In the genomic region with DNA sequence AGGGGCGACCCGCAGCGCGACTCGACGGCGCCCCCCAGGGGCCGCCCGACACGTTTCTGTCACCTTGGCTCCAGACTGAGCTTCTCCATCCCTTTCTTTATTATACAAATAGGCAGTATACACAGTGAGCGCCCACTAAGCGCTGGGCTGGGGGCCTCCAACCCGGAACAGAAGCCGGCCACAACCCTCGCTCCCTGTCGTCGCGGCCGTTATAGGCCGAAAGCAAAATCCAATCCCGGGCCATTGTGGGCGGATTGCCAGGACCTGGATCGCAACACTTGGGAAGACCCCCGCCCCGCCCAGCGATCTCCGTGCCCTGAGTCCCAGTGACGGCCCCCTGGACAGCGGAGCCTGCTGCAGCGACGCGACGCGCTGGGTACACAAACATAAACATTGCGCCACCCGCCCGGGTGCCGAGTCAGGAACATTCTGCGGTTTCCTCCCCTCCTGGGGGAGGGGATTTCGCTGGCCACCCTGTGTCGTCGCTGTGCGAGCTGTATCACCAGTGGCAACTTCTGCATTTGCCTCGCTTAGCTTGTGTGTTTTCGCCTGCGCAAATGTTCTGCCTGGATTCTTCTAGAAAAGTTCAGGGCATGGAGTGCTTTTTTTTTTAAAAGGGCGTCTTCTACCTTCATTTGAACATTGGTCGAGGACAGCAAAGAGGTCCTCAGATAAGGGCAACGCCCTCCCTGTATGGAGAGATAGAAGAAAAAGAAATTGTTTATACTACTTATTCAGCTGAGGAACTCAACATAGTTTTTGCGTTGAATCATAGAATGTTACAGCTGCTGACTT, we compare ENCODE assay signal across 1 cellular context.
A peak's percentile ranks its signal among the peaks of the same experiment; 100 is the strongest.
TF ChIP-seq lines count a peak whose summit lies in the region.

No MANE protein-coding gene starts in this region.

TF ChIP-seq in HepG2, 621 proteins besides CTCF, POLR2A, EP300 and RAD21 (continued from another document and continues in another):
- no peak for TF ChIP-seq HMGA1 (CRISPR knock-in tag; conservative IDR thresholded peaks at IDR 0.05)
- TF ChIP-seq SRSF1 (optimal IDR thresholded peaks at IDR 0.05; ENCODE audit: low read depth, low read length): peak; percentile 80
- no peak for TF ChIP-seq RBAK (CRISPR knock-in tag; IDR thresholded peaks at IDR 0.05)
- TF ChIP-seq JUN (CRISPR knock-in tag; IDR thresholded peaks at IDR 0.05): 0 out of 2 replicates have a peak, but pooled peaks have one; percentile 71
- TF ChIP-seq CBX5 (CRISPR knock-in tag; IDR thresholded peaks at IDR 0.05; ENCODE audit: borderline replicate concordance): peak; percentile 96; the same call in 1 of the 2 replicates
- TF ChIP-seq, protein P1, sequence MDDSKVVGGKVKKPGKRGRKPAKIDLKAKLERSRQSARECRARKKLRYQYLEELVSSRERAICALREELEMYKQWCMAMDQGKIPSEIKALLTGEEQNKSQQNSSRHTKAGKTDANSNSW (CRISPR knock-in tag; IDR thresholded peaks at IDR 0.05; ENCODE audit: borderline replicate concordance): no peak
- TF ChIP-seq, protein P2, sequence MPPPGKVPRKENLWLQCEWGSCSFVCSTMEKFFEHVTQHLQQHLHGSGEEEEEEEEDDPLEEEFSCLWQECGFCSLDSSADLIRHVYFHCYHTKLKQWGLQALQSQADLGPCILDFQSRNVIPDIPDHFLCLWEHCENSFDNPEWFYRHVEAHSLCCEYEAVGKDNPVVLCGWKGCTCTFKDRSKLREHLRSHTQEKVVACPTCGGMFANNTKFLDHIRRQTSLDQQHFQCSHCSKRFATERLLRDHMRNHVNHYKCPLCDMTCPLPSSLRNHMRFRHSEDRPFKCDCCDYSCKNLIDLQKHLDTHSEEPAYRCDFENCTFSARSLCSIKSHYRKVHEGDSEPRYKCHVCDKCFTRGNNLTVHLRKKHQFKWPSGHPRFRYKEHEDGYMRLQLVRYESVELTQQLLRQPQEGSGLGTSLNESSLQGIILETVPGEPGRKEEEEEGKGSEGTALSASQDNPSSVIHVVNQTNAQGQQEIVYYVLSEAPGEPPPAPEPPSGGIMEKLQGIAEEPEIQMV (CRISPR knock-in tag; IDR thresholded peaks at IDR 0.05; ENCODE audit: low read depth): no peak; the same call in 1 of the 2 replicates
- TF ChIP-seq, protein P3, sequence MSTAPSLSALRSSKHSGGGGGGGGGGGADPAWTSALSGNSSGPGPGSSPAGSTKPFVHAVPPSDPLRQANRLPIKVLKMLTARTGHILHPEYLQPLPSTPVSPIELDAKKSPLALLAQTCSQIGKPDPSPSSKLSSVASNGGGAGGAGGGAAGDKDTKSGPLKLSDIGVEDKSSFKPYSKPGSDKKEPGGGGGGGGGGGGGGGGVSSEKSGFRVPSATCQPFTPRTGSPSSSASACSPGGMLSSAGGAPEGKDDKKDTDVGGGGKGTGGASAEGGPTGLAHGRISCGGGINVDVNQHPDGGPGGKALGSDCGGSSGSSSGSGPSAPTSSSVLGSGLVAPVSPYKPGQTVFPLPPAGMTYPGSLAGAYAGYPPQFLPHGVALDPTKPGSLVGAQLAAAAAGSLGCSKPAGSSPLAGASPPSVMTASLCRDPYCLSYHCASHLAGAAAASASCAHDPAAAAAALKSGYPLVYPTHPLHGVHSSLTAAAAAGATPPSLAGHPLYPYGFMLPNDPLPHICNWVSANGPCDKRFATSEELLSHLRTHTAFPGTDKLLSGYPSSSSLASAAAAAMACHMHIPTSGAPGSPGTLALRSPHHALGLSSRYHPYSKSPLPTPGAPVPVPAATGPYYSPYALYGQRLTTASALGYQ (CRISPR knock-in tag; IDR thresholded peaks at IDR 0.05): peak; percentile 96
- peak; percentile 90 for TF ChIP-seq DPF2 (CRISPR knock-in tag; IDR thresholded peaks at IDR 0.05; ENCODE audit: borderline replicate concordance, low read depth)
- TF ChIP-seq ZFP36L2 (CRISPR knock-in tag; IDR thresholded peaks at IDR 0.05): no peak; the same call in 1 of the 2 replicates
- peak; percentile 98 for TF ChIP-seq FOXA3 (CRISPR knock-in tag; IDR thresholded peaks at IDR 0.05)
- TF ChIP-seq RXRA (CRISPR knock-in tag; IDR thresholded peaks at IDR 0.05): peak; percentile 94
- peak; percentile 57 for TF ChIP-seq TAF15 (IDR thresholded peaks at IDR 0.05; ENCODE audit: low read depth, low read length, poor library complexity, severe bottlenecking)
- 0 out of 2 replicates have a peak, but pooled peaks have one; percentile 63 for TF ChIP-seq ZNF816 (CRISPR knock-in tag; IDR thresholded peaks at IDR 0.05; ENCODE audit: borderline replicate concordance)
- no peak for TF ChIP-seq ZNF616 (CRISPR knock-in tag; IDR thresholded peaks at IDR 0.05; ENCODE audit: low read depth)
- TF ChIP-seq KAT7 (CRISPR knock-in tag; IDR thresholded peaks at IDR 0.05; ENCODE audit: borderline replicate concordance): peak; percentile 87; the same call in 1 of the 2 replicates
- TF ChIP-seq ZNF782 (CRISPR knock-in tag; IDR thresholded peaks at IDR 0.05; ENCODE audit: borderline replicate concordance): no peak
- TF ChIP-seq NBN (conservative IDR thresholded peaks at IDR 0.05): no peak
- TF ChIP-seq, protein P4, sequence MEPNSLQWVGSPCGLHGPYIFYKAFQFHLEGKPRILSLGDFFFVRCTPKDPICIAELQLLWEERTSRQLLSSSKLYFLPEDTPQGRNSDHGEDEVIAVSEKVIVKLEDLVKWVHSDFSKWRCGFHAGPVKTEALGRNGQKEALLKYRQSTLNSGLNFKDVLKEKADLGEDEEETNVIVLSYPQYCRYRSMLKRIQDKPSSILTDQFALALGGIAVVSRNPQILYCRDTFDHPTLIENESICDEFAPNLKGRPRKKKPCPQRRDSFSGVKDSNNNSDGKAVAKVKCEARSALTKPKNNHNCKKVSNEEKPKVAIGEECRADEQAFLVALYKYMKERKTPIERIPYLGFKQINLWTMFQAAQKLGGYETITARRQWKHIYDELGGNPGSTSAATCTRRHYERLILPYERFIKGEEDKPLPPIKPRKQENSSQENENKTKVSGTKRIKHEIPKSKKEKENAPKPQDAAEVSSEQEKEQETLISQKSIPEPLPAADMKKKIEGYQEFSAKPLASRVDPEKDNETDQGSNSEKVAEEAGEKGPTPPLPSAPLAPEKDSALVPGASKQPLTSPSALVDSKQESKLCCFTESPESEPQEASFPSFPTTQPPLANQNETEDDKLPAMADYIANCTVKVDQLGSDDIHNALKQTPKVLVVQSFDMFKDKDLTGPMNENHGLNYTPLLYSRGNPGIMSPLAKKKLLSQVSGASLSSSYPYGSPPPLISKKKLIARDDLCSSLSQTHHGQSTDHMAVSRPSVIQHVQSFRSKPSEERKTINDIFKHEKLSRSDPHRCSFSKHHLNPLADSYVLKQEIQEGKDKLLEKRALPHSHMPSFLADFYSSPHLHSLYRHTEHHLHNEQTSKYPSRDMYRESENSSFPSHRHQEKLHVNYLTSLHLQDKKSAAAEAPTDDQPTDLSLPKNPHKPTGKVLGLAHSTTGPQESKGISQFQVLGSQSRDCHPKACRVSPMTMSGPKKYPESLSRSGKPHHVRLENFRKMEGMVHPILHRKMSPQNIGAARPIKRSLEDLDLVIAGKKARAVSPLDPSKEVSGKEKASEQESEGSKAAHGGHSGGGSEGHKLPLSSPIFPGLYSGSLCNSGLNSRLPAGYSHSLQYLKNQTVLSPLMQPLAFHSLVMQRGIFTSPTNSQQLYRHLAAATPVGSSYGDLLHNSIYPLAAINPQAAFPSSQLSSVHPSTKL (CRISPR knock-in tag; IDR thresholded peaks at IDR 0.05): peak; percentile 94
- TF ChIP-seq, protein P5, sequence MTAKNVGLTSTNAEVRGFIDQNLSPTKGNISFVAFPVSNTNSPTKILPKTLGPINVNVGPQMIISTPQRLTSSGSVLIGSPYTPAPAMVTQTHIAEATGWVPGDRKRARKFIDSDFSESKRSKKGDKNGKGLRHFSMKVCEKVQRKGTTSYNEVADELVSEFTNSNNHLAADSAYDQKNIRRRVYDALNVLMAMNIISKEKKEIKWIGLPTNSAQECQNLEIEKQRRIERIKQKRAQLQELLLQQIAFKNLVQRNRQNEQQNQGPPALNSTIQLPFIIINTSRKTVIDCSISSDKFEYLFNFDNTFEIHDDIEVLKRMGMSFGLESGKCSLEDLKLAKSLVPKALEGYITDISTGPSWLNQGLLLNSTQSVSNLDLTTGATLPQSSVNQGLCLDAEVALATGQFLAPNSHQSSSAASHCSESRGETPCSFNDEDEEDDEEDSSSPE (CRISPR knock-in tag; IDR thresholded peaks at IDR 0.05): peak; percentile 80
- peak; percentile 83 for TF ChIP-seq ARNTL (CRISPR knock-in tag; IDR thresholded peaks at IDR 0.05)
- TF ChIP-seq, protein P6, sequence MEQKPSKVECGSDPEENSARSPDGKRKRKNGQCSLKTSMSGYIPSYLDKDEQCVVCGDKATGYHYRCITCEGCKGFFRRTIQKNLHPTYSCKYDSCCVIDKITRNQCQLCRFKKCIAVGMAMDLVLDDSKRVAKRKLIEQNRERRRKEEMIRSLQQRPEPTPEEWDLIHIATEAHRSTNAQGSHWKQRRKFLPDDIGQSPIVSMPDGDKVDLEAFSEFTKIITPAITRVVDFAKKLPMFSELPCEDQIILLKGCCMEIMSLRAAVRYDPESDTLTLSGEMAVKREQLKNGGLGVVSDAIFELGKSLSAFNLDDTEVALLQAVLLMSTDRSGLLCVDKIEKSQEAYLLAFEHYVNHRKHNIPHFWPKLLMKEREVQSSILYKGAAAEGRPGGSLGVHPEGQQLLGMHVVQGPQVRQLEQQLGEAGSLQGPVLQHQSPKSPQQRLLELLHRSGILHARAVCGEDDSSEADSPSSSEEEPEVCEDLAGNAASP (CRISPR knock-in tag; IDR thresholded peaks at IDR 0.05; ENCODE audit: borderline replicate concordance): peak; percentile 85; the same call in 1 of the 2 replicates
- TF ChIP-seq, protein P7, sequence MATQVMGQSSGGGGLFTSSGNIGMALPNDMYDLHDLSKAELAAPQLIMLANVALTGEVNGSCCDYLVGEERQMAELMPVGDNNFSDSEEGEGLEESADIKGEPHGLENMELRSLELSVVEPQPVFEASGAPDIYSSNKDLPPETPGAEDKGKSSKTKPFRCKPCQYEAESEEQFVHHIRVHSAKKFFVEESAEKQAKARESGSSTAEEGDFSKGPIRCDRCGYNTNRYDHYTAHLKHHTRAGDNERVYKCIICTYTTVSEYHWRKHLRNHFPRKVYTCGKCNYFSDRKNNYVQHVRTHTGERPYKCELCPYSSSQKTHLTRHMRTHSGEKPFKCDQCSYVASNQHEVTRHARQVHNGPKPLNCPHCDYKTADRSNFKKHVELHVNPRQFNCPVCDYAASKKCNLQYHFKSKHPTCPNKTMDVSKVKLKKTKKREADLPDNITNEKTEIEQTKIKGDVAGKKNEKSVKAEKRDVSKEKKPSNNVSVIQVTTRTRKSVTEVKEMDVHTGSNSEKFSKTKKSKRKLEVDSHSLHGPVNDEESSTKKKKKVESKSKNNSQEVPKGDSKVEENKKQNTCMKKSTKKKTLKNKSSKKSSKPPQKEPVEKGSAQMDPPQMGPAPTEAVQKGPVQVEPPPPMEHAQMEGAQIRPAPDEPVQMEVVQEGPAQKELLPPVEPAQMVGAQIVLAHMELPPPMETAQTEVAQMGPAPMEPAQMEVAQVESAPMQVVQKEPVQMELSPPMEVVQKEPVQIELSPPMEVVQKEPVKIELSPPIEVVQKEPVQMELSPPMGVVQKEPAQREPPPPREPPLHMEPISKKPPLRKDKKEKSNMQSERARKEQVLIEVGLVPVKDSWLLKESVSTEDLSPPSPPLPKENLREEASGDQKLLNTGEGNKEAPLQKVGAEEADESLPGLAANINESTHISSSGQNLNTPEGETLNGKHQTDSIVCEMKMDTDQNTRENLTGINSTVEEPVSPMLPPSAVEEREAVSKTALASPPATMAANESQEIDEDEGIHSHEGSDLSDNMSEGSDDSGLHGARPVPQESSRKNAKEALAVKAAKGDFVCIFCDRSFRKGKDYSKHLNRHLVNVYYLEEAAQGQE (IDR thresholded peaks at IDR 0.05; ENCODE audit: borderline replicate concordance in 1 of 2, low read depth in 1 of 2, low read length in 2 of 2): peak in 1 of 2 experiments; percentile 59; a peak in 1 of 4 replicates
- TF ChIP-seq SSRP1 (CRISPR knock-in tag; IDR thresholded peaks at IDR 0.05): no peak
- peak; percentile 83 for TF ChIP-seq ZNF501 (CRISPR knock-in tag; IDR thresholded peaks at IDR 0.05)
- peak in 1 of 2 experiments; percentile 63; a peak in 3 of 4 replicates for TF ChIP-seq NR2F1 (CRISPR knock-in tag; IDR thresholded peaks at IDR 0.05)
- no peak for TF ChIP-seq TCF7L2 (IDR thresholded peaks at IDR 0.05; ENCODE audit: low read depth, low read length)
- TF ChIP-seq ZNF354B (CRISPR knock-in tag; IDR thresholded peaks at IDR 0.05): no peak
- TF ChIP-seq, protein P8, sequence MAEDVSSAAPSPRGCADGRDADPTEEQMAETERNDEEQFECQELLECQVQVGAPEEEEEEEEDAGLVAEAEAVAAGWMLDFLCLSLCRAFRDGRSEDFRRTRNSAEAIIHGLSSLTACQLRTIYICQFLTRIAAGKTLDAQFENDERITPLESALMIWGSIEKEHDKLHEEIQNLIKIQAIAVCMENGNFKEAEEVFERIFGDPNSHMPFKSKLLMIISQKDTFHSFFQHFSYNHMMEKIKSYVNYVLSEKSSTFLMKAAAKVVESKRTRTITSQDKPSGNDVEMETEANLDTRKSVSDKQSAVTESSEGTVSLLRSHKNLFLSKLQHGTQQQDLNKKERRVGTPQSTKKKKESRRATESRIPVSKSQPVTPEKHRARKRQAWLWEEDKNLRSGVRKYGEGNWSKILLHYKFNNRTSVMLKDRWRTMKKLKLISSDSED (CRISPR knock-in tag; IDR thresholded peaks at IDR 0.05): no peak
- TF ChIP-seq ZNF644 (CRISPR knock-in tag; IDR thresholded peaks at IDR 0.05; ENCODE audit: low read depth): no peak
- TF ChIP-seq, protein P9, sequence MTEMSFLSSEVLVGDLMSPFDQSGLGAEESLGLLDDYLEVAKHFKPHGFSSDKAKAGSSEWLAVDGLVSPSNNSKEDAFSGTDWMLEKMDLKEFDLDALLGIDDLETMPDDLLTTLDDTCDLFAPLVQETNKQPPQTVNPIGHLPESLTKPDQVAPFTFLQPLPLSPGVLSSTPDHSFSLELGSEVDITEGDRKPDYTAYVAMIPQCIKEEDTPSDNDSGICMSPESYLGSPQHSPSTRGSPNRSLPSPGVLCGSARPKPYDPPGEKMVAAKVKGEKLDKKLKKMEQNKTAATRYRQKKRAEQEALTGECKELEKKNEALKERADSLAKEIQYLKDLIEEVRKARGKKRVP (CRISPR knock-in tag; IDR thresholded peaks at IDR 0.05): peak in 1 of 2 experiments; percentile 92; a peak in 2 of 4 replicates
- 0 out of 2 replicates have a peak, but pooled peaks have one; percentile 37 for TF ChIP-seq ZNF337 (CRISPR knock-in tag; IDR thresholded peaks at IDR 0.05; ENCODE audit: borderline replicate concordance, low read depth)
- TF ChIP-seq ARNT2 (CRISPR knock-in tag; IDR thresholded peaks at IDR 0.05; ENCODE audit: low read depth): peak; percentile 95
- TF ChIP-seq ZNF7 (CRISPR knock-in tag; IDR thresholded peaks at IDR 0.05): no peak
- TF ChIP-seq, protein P10, sequence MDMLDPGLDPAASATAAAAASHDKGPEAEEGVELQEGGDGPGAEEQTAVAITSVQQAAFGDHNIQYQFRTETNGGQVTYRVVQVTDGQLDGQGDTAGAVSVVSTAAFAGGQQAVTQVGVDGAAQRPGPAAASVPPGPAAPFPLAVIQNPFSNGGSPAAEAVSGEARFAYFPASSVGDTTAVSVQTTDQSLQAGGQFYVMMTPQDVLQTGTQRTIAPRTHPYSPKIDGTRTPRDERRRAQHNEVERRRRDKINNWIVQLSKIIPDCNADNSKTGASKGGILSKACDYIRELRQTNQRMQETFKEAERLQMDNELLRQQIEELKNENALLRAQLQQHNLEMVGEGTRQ (IDR thresholded peaks at IDR 0.05; ENCODE audit: low read depth, low read length): no peak
- TF ChIP-seq, protein P10 (CRISPR knock-in tag; IDR thresholded peaks at IDR 0.05; ENCODE audit: borderline replicate concordance): peak; percentile 41; the same call in 1 of the 2 replicates
